In genomic region chr16:85553436-85554113, GRCh38 we compare ENCODE assay signal across 8 cellular contexts. TPM values are rescaled to one million over a fixed set of nuclear protein-coding genes. Genes with fewer than 3 reads are reported as not detected.
DNase-seq lines count a peak whose midpoint lies in the region; ATAC-seq and TF ChIP-seq lines count a peak whose summit lies in the region.

No MANE protein-coding gene starts in this region.

- H3K4me3 ChIP-seq in HFF-Myc (replicated peaks; ENCODE audit: low read depth, low read length) (peak overlapping the region; percentile 66), endocrine pancreas (ENCODE audit: control insufficient read depth, insufficient read depth, low read length) (peak overlapping the region; percentile 80), mononuclear cell (ENCODE audit: low read length) (peak overlapping the region; percentile 82), thymus (ENCODE audit: low read length) (peak overlapping the region; percentile 97)

- H3K27me3 Mint-ChIP-seq in activated B cell treated with CpG ODN at 0.5 μM for 24 hours: no peaks in the 10 kb centered on the region

- H3K4me3 Mint-ChIP-seq in activated B cell treated with CpG ODN at 0.5 μM for 24 hours: peak overlapping the region; percentile 96

- peak overlapping the region; percentile 97 for H3K27ac Mint-ChIP-seq in activated B cell treated with CpG ODN at 0.5 μM for 24 hours

- peak; percentile 16 to 75 for DNase-seq in NCI-H526 (lab: John Stamatoyannopoulos, UW)
- no peak for DNase-seq in NCI-H526 treated with DMSO at 0.1 percent for 48 hours (lab: John Stamatoyannopoulos, UW)
- no peak for DNase-seq in HFF-Myc (ENCODE audit: extremely low read depth, low read depth)
- DNase-seq in NCI-H1092 treated with DMSO at 0.1 percent for 48 hours (lab: John Stamatoyannopoulos, UW): peak; percentile 82
- peak; percentile 61 for DNase-seq in activated B cell treated with CpG ODN at 0.5 μM for 24 hours

- peaks cover 16% of the 10 kb centered on the region for H3K36me3 Mint-ChIP-seq in activated B cell treated with CpG ODN at 0.5 μM for 24 hours (ENCODE audit: low read depth)

- H3K9me3 Mint-ChIP-seq in activated B cell treated with CpG ODN at 0.5 μM for 24 hours: no peaks in the 10 kb centered on the region

- intact Hi-C loops in activated B cell treated with CpG ODN at 0.5 μM for 24 hours (cut with micrococcal nuclease): loop anchor here (1.0 to 10.0 kb wide), 13 partner anchors 57 to 1941 kb away; partner anchors contain the start of genes FBXO31, HSBP1 and ZCCHC14

- peak overlapping the region; percentile 88 for H3K27ac ChIP-seq in thymus (ENCODE audit: low read depth)

- under 1% methylated on average over 57 of the region's 57 CpGs for WGBS in thymus

- H3K27me3 ChIP-seq in endocrine pancreas (ENCODE audit: control insufficient read depth, insufficient read depth, low read length) (no peaks in the 10 kb centered on the region), mononuclear cell (ENCODE audit: insufficient read depth, low read length) (no peaks in the 10 kb centered on the region), thymus (ENCODE audit: control insufficient read depth, insufficient read depth) (no peaks in the 10 kb centered on the region)

- H3K9me3 ChIP-seq in endocrine pancreas (ENCODE audit: control insufficient read depth, low read length) (no peaks in the 10 kb centered on the region), mononuclear cell (ENCODE audit: low read depth, low read length) (no peaks in the 10 kb centered on the region), thymus (ENCODE audit: control insufficient read depth) (no peaks in the 10 kb centered on the region)

- CTCF ChIA-PET in activated B cell treated with CpG ODN at 0.5 μM for 24 hours (lab: Charles Lee): interaction anchor here (0.7 to 3.0 kb wide), 12 partner anchors 10 to 134 kb away, joined by 3 to 22 read pairs (median 4); no protein-coding TSS in a partner anchor

- TF ChIP-seq CTCF in HFF-Myc (IDR thresholded peaks at IDR 0.05; ENCODE audit: low read depth, low read length, missing control alignments) (peak; percentile 12), activated B cell treated with CpG ODN at 0.5 μM for 24 hours (IDR thresholded peaks at IDR 0.05) (no peak)

- peaks cover 32% of the 10 kb centered on the region for H3K4me1 Mint-ChIP-seq in activated B cell treated with CpG ODN at 0.5 μM for 24 hours

- ATAC-seq in activated B cell treated with CpG ODN at 0.5 μM for 24 hours (ENCODE audit: low read depth): peak; percentile 13

- POLR2A ChIA-PET in activated B cell treated with CpG ODN at 0.5 μM for 24 hours (lab: Charles Lee): interaction anchor here (0.7 to 5.0 kb wide), 16 partner anchors 13 to 356 kb away, joined by 3 to 88 read pairs (median 5); partner anchors contain the start of gene GSE1

- peak overlapping the region; percentile 54 for H3K9ac ChIP-seq in endocrine pancreas (ENCODE audit: control insufficient read depth, insufficient read depth, low read length)

- H3K4me1 ChIP-seq in endocrine pancreas (ENCODE audit: control insufficient read depth, insufficient read depth, low read length) (no peaks in the 10 kb centered on the region), mononuclear cell (ENCODE audit: insufficient read depth, low read length) (peaks cover 30% of the 10 kb centered on the region), thymus (ENCODE audit: control insufficient read depth, insufficient read depth, low read length) (peaks cover 7% of the 10 kb centered on the region)

- H3K36me3 ChIP-seq in endocrine pancreas (ENCODE audit: control insufficient read depth, insufficient read depth, low read length) (no peaks in the 10 kb centered on the region), thymus (ENCODE audit: control insufficient read depth, insufficient read depth) (no peaks in the 10 kb centered on the region)

RNA-seq across cellular contexts. Expression of gene GSE1, which starts 59.5 kb away (rescaled TPM):
- total RNA-seq in activated B cell treated with CpG ODN at 0.5 μM for 24 hours (37.8 and 48.3 TPM in 2 replicates), mononuclear cell (34.3 TPM)
- 29.9 TPM for polyA plus RNA-seq in thymus

Comparison
In these comparisons a context has a peak if more than half of its experiments do, and no peak if none do; other contexts are left out.
1. DNase-seq: peak in NCI-H526 (2 of 2), NCI-H1092 treated with DMSO at 0.1 percent for 48 hours (single experiment) and activated B cell treated with CpG ODN at 0.5 μM for 24 hours (single experiment); none in NCI-H526 treated with DMSO at 0.1 percent for 48 hours (single experiment) and HFF-Myc (single experiment).
2. Peak in every context shown above with its lines, with median percentiles within 50 percentile points of each other: H3K4me3 ChIP-seq.